In the genomic region with DNA sequence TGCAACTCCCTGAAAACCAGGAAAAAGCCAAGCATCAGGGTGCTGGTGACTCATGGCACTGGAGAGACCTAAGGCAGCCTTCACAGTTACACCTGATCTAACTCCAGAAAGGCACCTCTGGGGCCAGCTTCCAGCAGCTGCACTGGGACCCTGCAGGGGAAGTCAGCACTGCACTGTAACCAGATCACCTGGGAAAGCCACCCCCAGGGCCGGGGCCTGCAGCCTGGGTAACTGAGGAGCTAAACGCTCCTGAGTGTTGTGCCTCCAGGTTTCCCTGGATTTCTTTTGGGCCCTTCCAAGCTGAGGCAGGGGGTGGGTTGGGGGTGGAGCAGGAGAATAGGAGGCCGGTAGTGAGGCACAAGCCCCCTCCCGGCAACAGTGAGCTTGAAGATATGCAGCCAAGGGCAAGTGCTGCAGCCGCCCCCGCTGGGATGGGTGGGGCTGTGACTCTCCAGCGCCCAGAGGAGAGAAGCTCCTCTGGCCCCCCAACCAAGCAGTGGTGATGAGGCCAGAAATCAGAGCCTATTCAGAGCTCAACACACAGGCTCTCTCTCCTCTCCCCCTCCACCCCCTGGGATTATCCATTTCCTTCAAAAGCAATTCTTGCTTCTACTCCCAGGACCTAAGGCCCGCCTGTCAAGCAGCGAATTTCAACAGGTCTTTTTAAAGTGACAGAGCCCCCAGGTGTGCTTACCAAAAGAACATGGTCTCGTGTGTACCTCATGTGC, we compare ENCODE assay signal across 14 cellular contexts. TPM values are rescaled to one million over a fixed set of nuclear protein-coding genes. Genes with fewer than 3 reads are reported as not detected.
DNase-seq lines count a peak whose midpoint lies in the region; ATAC-seq, FAIRE-seq and TF ChIP-seq lines count a peak whose summit lies in the region.
"Had no signal": no experiment of that assay in that cellular context is flagged by ENCODE, and none has a peak within 500 bp of the region (broad histone marks: within the 10 kb centered on the region; RNA-seq: fewer than 3 reads in every experiment).

No MANE protein-coding gene starts in this region.

- peaks cover 23% of the 10 kb centered on the region for H3K36me3 ChIP-seq in NT2/D1 (ENCODE audit: insufficient read depth, insufficient read length, low read length)
- H3K36me3 ChIP-seq in mucosa of rectum (ENCODE audit: control insufficient read depth in 2 of 2, insufficient read depth in 2 of 2, low read length in 2 of 2) = no peaks in the 10 kb centered on the region
- H3K36me3 ChIP-seq in tibial nerve = peaks cover 0 to 9% (median 0%) of the 10 kb centered on the region in 3 donors
- H3K36me3 ChIP-seq: left lung had no signal

- TF ChIP-seq POLR2A in tibial nerve (IDR thresholded peaks at IDR 0.05) (no peak), GM12892 (IDR thresholded peaks at IDR 0.05; ENCODE audit: low read depth, low read length) (no peak)

- peaks cover 10% of the 10 kb centered on the region for H3K27me3 ChIP-seq in NT2/D1 (ENCODE audit: insufficient read depth, insufficient read length)
- H3K27me3 ChIP-seq in mucosa of rectum (ENCODE audit: control insufficient read depth in 2 of 2, insufficient read depth in 2 of 2, low read length in 2 of 2) = peaks cover 5 to 10% of the 10 kb centered on the region in 2 donors
- H3K27me3 ChIP-seq in tibial nerve = peaks cover 0 to 21% of the 10 kb centered on the region in 2 donors

- H3K9ac ChIP-seq in NT2/D1 (ENCODE audit: insufficient read length, low read depth) (peak overlapping the region; percentile 72), mucosa of rectum (ENCODE audit: low read depth in 1 of 2, low read length in 2 of 2) (peak overlapping the region in 1 of 2 donors; percentile 26)

- no peak for TF ChIP-seq EP300 in tibial nerve (IDR thresholded peaks at IDR 0.05)

- DNase-seq in NT2/D1 (ENCODE audit: low read depth, low spot score) (no peak), fibroblast of pulmonary artery (ENCODE audit: low read depth) (no peak), tibial nerve (ENCODE audit: low spot score in 2 of 2) (no peak), GM12892 (ENCODE audit: insufficient read length) (no peak), NCI-H1417 treated with DMSO at 0.1 percent for 48 hours (lab: John Stamatoyannopoulos, UW) (no peak)
- DNase-seq: activated CD4-positive, alpha-beta T cell treated with anti-CD3 and anti-CD28 coated beads, Interleukin-2, amount 10 ng/mL, durations not matched to agents 24 days and 14 days; activated naive CD8-positive, alpha-beta T cell treated with anti-CD3 and anti-CD28 coated beads for 36 hours; DND-41; left lung; NCI-H524; small intestine had no signal

- H3K4me1 ChIP-seq in NT2/D1 (ENCODE audit: insufficient read depth, insufficient read length) (peaks cover 7% of the 10 kb centered on the region), mucosa of rectum (ENCODE audit: control insufficient read depth in 2 of 2, insufficient read depth in 2 of 2, low read length in 2 of 2) (peaks cover 0 to 2% of the 10 kb centered on the region in 2 donors), tibial nerve (peaks cover 0 to 52% (median 0%) of the 10 kb centered on the region in 4 donors)

- H3K27ac ChIP-seq in mucosa of rectum (ENCODE audit: low read depth in 2 of 2, low read length in 2 of 2) (no peak overlapping the region), tibial nerve (peak overlapping the region in 1 of 4 donors; percentile 43)
- H3K27ac ChIP-seq: left lung had no signal

- no peak for ATAC-seq in HG03135 (IDR thresholded peaks at IDR 0.05; ENCODE audit: unreplicated experiment)
- ATAC-seq: left lung had no signal

- FAIRE-seq in GM12892 (lab: Jason Lieb, UNC) = no peak
- FAIRE-seq: endothelial cell of umbilical vein, small intestine had no signal

- H3K4me3 ChIP-seq in NT2/D1 (ENCODE audit: insufficient read length, low read depth) = peak overlapping the region; percentile 45
- peak overlapping the region; percentile 82 for H3K4me3 ChIP-seq in fibroblast of pulmonary artery (replicated peaks; ENCODE audit: low read depth, low read length)
- H3K4me3 ChIP-seq in mucosa of rectum (ENCODE audit: low read length in 2 of 2) = peak overlapping the region; percentile 33 to 67
- H3K4me3 ChIP-seq in tibial nerve = peak overlapping the region in 3 of 4 donors; percentile 45 to 69 (median 62)

- H3K9me3 ChIP-seq in NT2/D1 (ENCODE audit: insufficient read depth, low read length) = no peaks in the 10 kb centered on the region
- no peaks in the 10 kb centered on the region for H3K9me3 ChIP-seq in mucosa of rectum (ENCODE audit: control insufficient read depth in 2 of 2, low read length in 2 of 2)
- no peaks in the 10 kb centered on the region for H3K9me3 ChIP-seq in tibial nerve
- H3K9me3 ChIP-seq: left lung had no signal

- 55 to 56% methylated on average over 9 to 10 of the region's 10 CpGs for whole genome bisulfite sequencing in tibial nerve, 2 donors

- TF ChIP-seq CTCF in fibroblast of pulmonary artery (IDR thresholded peaks at IDR 0.05; ENCODE audit: low read length, missing control alignments) (no peak), tibial nerve (IDR thresholded peaks at IDR 0.05) (no peak)

RNA-seq across cellular contexts. Expression of a gene that starts 2.6 kb away (rescaled TPM):
- total RNA-seq in tibial nerve = 100 to 1,000 TPM in 1 of 4 donors, 10 to 100 TPM in 3; 35.0 to 119 (median 86.4) TPM
- 5.8 TPM for polyA plus RNA-seq in GM12892 (2012; ENCODE audit: missing spikeins)
- total RNA-seq: activated CD4-positive, alpha-beta T cell treated with anti-CD3 and anti-CD28 coated beads, Interleukin-2, amount 10 ng/mL, durations not matched to agents 24 days and 14 days; activated naive CD8-positive, alpha-beta T cell treated with anti-CD3 and anti-CD28 coated beads for 36 hours had no signal
